Comparison of ENCODE assay signal across 18 cellular contexts in genomic region chr10:62098278-62099121, GRCh38.
DNase-seq lines count a peak whose midpoint lies in the region; ATAC-seq and TF ChIP-seq lines count a peak whose summit lies in the region.
"Had no signal": no experiment of that assay in that cellular context is flagged by ENCODE, and none has a peak within 500 bp of the region (broad histone marks: within the 10 kb centered on the region; RNA-seq: fewer than 3 reads in every experiment).

No MANE protein-coding gene starts in this region.

- H3K27me3 ChIP-seq in CD4-positive, alpha-beta T cell (ENCODE audit: control insufficient read depth, insufficient read depth, low read length): no peaks in the 10 kb centered on the region
- H3K27me3 ChIP-seq: brain microvascular endothelial cell, suprapubic skin had no signal

- H3K4me1 Mint-ChIP-seq in activated CD4-positive, alpha-beta T cell treated with anti-CD3 and anti-CD28 coated beads for 36 hours: peaks cover 18% of the 10 kb centered on the region
- H3K4me1 Mint-ChIP-seq in CD4-positive, alpha-beta T cell (ENCODE audit: low read depth): peaks cover 22% of the 10 kb centered on the region
- peaks cover 8% of the 10 kb centered on the region for H3K4me1 Mint-ChIP-seq in activated T-helper 17 cell treated with anti-CD3 and anti-CD28 coated beads, Interleukin-2, amount 50 U/mL, for 72 hours
- peaks cover 37% of the 10 kb centered on the region for H3K4me1 Mint-ChIP-seq in osteocyte (ENCODE audit: unreplicated experiment)

- no peaks in the 10 kb centered on the region for H3K9me3 Mint-ChIP-seq in activated CD4-positive, alpha-beta T cell treated with anti-CD3 and anti-CD28 coated beads for 36 hours (ENCODE audit: low read depth)
- no peaks in the 10 kb centered on the region for H3K9me3 Mint-ChIP-seq in CD4-positive, alpha-beta T cell
- H3K9me3 Mint-ChIP-seq in activated T-helper 17 cell treated with anti-CD3 and anti-CD28 coated beads, Interleukin-2, amount 50 U/mL, for 72 hours: no peaks in the 10 kb centered on the region
- H3K9me3 Mint-ChIP-seq in osteocyte (ENCODE audit: unreplicated experiment): no peaks in the 10 kb centered on the region
- H3K9me3 Mint-ChIP-seq: T-helper 1 cell treated with Interleukin-12 subunit alpha and Interleukin-12 subunit beta and Interleukin-4 antibody, amounts not matched to agents 30 μg/mL and 1 μg/mL, for 36 hours had no signal

- no peaks in the 10 kb centered on the region for H3K9me3 ChIP-seq in CD4-positive, alpha-beta T cell (ENCODE audit: control insufficient read depth, low read length)
- H3K9me3 ChIP-seq: suprapubic skin had no signal

- no peaks in the 10 kb centered on the region for H3K27me3 Mint-ChIP-seq in activated CD4-positive, alpha-beta T cell treated with anti-CD3 and anti-CD28 coated beads for 36 hours
- H3K27me3 Mint-ChIP-seq in CD4-positive, alpha-beta T cell: no peaks in the 10 kb centered on the region
- H3K27me3 Mint-ChIP-seq in activated T-helper 17 cell treated with anti-CD3 and anti-CD28 coated beads, Interleukin-2, amount 50 U/mL, for 72 hours: no peaks in the 10 kb centered on the region
- no peaks in the 10 kb centered on the region for H3K27me3 Mint-ChIP-seq in osteocyte (ENCODE audit: unreplicated experiment)

- intact Hi-C loops in activated CD4-positive, alpha-beta T cell treated with anti-CD3 and anti-CD28 coated beads for 36 hours (cut with DNase I, micrococcal nuclease): no loop called here
- intact Hi-C loops in CD4-positive, alpha-beta T cell (cut with DNase I, micrococcal nuclease): no loop called here

- CTCF ChIA-PET in activated CD4-positive, alpha-beta T cell treated with anti-CD3 and anti-CD28 coated beads for 36 hours (lab: Charles Lee): interaction anchor here (1.7 kb wide), 1 partner anchor 10 kb away, joined by 5 read pairs; no protein-coding TSS in a partner anchor
- CTCF ChIA-PET in CD4-positive, alpha-beta T cell (lab: Charles Lee): no interaction called here

- peak; percentile 35 for ATAC-seq in activated CD4-positive, alpha-beta T cell treated with anti-CD3 and anti-CD28 coated beads for 36 hours
- ATAC-seq in CD4-positive, alpha-beta T cell (ENCODE audit: poor library complexity): no peak
- peak; percentile 66 for ATAC-seq in activated T-helper 17 cell treated with anti-CD3 and anti-CD28 coated beads, Interleukin-2, amount 50 U/mL, for 72 hours (replicated peaks)

- TF ChIP-seq CTCF in CD4-positive, alpha-beta T cell (IDR thresholded peaks at IDR 0.05): no peak
- no peak for TF ChIP-seq CTCF in osteocyte (IDR thresholded peaks at IDR 0.05)

- POLR2A ChIA-PET in activated CD4-positive, alpha-beta T cell treated with anti-CD3 and anti-CD28 coated beads for 36 hours (lab: Charles Lee): no interaction called here
- POLR2A ChIA-PET in CD4-positive, alpha-beta T cell (lab: Charles Lee): no interaction called here

- no peak overlapping the region for H3K27ac ChIP-seq in CD4-positive, alpha-beta T cell (ENCODE audit: low read depth, low read length)
- H3K27ac ChIP-seq: brain microvascular endothelial cell, suprapubic skin had no signal

- no peak for DNase-seq in activated CD4-positive, alpha-beta T cell treated with anti-CD3 and anti-CD28 coated beads for 36 hours
- no peak for DNase-seq in activated CD4-positive, alpha-beta T cell treated with anti-CD3 and anti-CD28 coated beads for 1 hour
- no peak for DNase-seq in CD4-positive, alpha-beta T cell
- DNase-seq in osteocyte (ENCODE audit: extremely low spot score, unreplicated experiment): no peak
- DNase-seq in NOMO-1 treated with dmso at 0.1 percent for 144 hours (lab: John Stamatoyannopoulos, UW; ENCODE audit: unreplicated experiment): no peak
- DNase-seq in NCI-H1436 (lab: John Stamatoyannopoulos, UW): no peak
- no peak for DNase-seq in NOMO-1 treated with DMSO at 0.1 percent for 48 hours (lab: John Stamatoyannopoulos, UW; ENCODE audit: unreplicated experiment)
- DNase-seq: activated effector memory CD4-positive, alpha-beta T cell treated with Interleukin-2 at 50 U/mL for 16 hours; brain microvascular endothelial cell; DMS79 treated with DMSO at 0.1 percent for 48 hours; effector CD8-positive, alpha-beta T cell; left cardiac atrium; NCI-H1694; NCI-H524; stimulated activated CD4-positive, alpha-beta T cell treated with anti-CD3 and anti-CD28 coated beads, Interleukin-15, amount 100 ng/mL, for 24 hours had no signal

- peaks cover 36% of the 10 kb centered on the region for H3K36me3 Mint-ChIP-seq in activated CD4-positive, alpha-beta T cell treated with anti-CD3 and anti-CD28 coated beads for 36 hours (ENCODE audit: low read depth)
- H3K36me3 Mint-ChIP-seq in CD4-positive, alpha-beta T cell (ENCODE audit: low read depth): peaks cover 33% of the 10 kb centered on the region
- H3K36me3 Mint-ChIP-seq in activated T-helper 17 cell treated with anti-CD3 and anti-CD28 coated beads, Interleukin-2, amount 50 U/mL, for 72 hours (ENCODE audit: low read depth): peaks cover 43% of the 10 kb centered on the region
- H3K36me3 Mint-ChIP-seq in osteocyte (ENCODE audit: unreplicated experiment): peaks cover 27% of the 10 kb centered on the region

- peak overlapping the region; percentile 56 for H3K27ac Mint-ChIP-seq in activated CD4-positive, alpha-beta T cell treated with anti-CD3 and anti-CD28 coated beads for 36 hours
- peak overlapping the region; percentile 3 for H3K27ac Mint-ChIP-seq in CD4-positive, alpha-beta T cell
- peak overlapping the region; percentile 40 for H3K27ac Mint-ChIP-seq in activated T-helper 17 cell treated with anti-CD3 and anti-CD28 coated beads, Interleukin-2, amount 50 U/mL, for 72 hours
- peak overlapping the region; percentile 65 for H3K27ac Mint-ChIP-seq in osteocyte (ENCODE audit: unreplicated experiment)

- H3K4me3 Mint-ChIP-seq in activated CD4-positive, alpha-beta T cell treated with anti-CD3 and anti-CD28 coated beads for 36 hours: no peak overlapping the region
- no peak overlapping the region for H3K4me3 Mint-ChIP-seq in CD4-positive, alpha-beta T cell
- H3K4me3 Mint-ChIP-seq in activated T-helper 17 cell treated with anti-CD3 and anti-CD28 coated beads, Interleukin-2, amount 50 U/mL, for 72 hours: no peak overlapping the region
- H3K4me3 Mint-ChIP-seq in osteocyte (ENCODE audit: unreplicated experiment): no peak overlapping the region
- H3K4me3 Mint-ChIP-seq: T-helper 1 cell treated with Interleukin-12 subunit alpha and Interleukin-12 subunit beta and Interleukin-4 antibody, amounts not matched to agents 30 μg/mL and 1 μg/mL, for 36 hours had no signal

Comparison
In these comparisons a context has a peak if more than half of its experiments do, and no peak if none do; other contexts are left out.
1. H3K27ac Mint-ChIP-seq: peak in every context shown above with its lines; median percentile 65 in osteocyte; 56 in activated CD4-positive, alpha-beta T cell treated with anti-CD3 and anti-CD28 coated beads for 36 hours; 40 in activated T-helper 17 cell treated with anti-CD3 and anti-CD28 coated beads, Interleukin-2, amount 50 U/mL, for 72 hours; 3 in CD4-positive, alpha-beta T cell.